Comparison of ENCODE assay signal across 8 cellular contexts in the genomic region with DNA sequence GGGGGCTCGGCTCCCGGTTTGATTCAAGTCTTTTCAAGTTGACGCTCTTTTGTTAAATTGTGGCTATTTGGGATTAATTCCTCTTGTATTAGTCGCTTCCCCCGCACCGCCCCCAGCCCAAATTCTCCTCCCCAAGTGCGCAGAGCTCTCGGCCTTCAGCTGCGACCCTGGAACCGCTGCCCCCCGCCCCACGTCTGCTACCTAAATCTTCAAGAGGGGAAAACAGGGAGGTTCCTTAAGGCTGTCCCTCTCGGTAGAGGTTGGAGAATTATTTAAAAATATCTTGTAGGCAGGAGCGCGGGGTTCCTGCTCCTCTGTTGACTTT. TPM values are rescaled to one million over a fixed set of nuclear protein-coding genes. Genes with fewer than 3 reads are reported as not detected.
A peak's percentile ranks its signal among the peaks of the same experiment; 100 is the strongest.
DNase-seq lines count a peak whose midpoint lies in the region; ATAC-seq and TF ChIP-seq lines count a peak whose summit lies in the region.

No MANE protein-coding gene starts in this region.

- no peaks in the 10 kb centered on the region for H3K27me3 Mint-ChIP-seq in activated naive CD8-positive, alpha-beta T cell treated with anti-CD3 and anti-CD28 coated beads for 36 hours
- H3K27me3 Mint-ChIP-seq in stimulated activated naive B cell treated with anti-CD40 and anti-IgM and Interleukin-4, amounts not matched to agents 10 μg/mL and 1 μg/mL and 100 μg/mL, for 72 hours: no peaks in the 10 kb centered on the region

- H3K4me3 Mint-ChIP-seq in activated naive CD8-positive, alpha-beta T cell treated with anti-CD3 and anti-CD28 coated beads for 36 hours: peak overlapping the region; percentile 84
- peak overlapping the region; percentile 93 to 96 for H3K4me3 Mint-ChIP-seq in stimulated activated naive B cell treated with anti-CD40 and anti-IgM and Interleukin-4, amounts not matched to agents 10 μg/mL and 1 μg/mL and 100 μg/mL, for 72 hours

- H3K27ac ChIP-seq in HL-60 (replicated peaks): no peak overlapping the region; the same call in 1 of the 2 replicates

- H3K9me3 ChIP-seq in iPS-18c (ENCODE audit: control insufficient read depth, insufficient read depth, low read length): peaks cover 2% of the 10 kb centered on the region

- H3K4me3 ChIP-seq in HL-60 (replicated peaks; ENCODE audit: insufficient read depth, low read length): peak overlapping the region; percentile 70
- peak overlapping the region; percentile 70 for H3K4me3 ChIP-seq in iPS-18c (ENCODE audit: insufficient read depth, low read depth, low read length)

- H3K4me1 Mint-ChIP-seq in activated naive CD8-positive, alpha-beta T cell treated with anti-CD3 and anti-CD28 coated beads for 36 hours: peaks cover 9% of the 10 kb centered on the region
- peaks cover 9 to 10% of the 10 kb centered on the region in 2 donors for H3K4me1 Mint-ChIP-seq in stimulated activated naive B cell treated with anti-CD40 and anti-IgM and Interleukin-4, amounts not matched to agents 10 μg/mL and 1 μg/mL and 100 μg/mL, for 72 hours

- H3K36me3 Mint-ChIP-seq in activated naive CD8-positive, alpha-beta T cell treated with anti-CD3 and anti-CD28 coated beads for 36 hours: peaks cover 4% of the 10 kb centered on the region
- H3K36me3 Mint-ChIP-seq in stimulated activated naive B cell treated with anti-CD40 and anti-IgM and Interleukin-4, amounts not matched to agents 10 μg/mL and 1 μg/mL and 100 μg/mL, for 72 hours: peaks cover 8% of the 10 kb centered on the region in 2 donors

- H3K27me3 ChIP-seq in HL-60 (ENCODE audit: insufficient read depth, poor library complexity, severe bottlenecking): no peaks in the 10 kb centered on the region

- no peak for TF ChIP-seq CTCF in HL-60 (IDR thresholded peaks at IDR 0.05; ENCODE audit: insufficient read depth, low read length)

- peak overlapping the region; percentile 84 for H3K27ac Mint-ChIP-seq in activated naive CD8-positive, alpha-beta T cell treated with anti-CD3 and anti-CD28 coated beads for 36 hours
- H3K27ac Mint-ChIP-seq in stimulated activated naive B cell treated with anti-CD40 and anti-IgM and Interleukin-4, amounts not matched to agents 10 μg/mL and 1 μg/mL and 100 μg/mL, for 72 hours: peak overlapping the region; percentile 98

- ATAC-seq in stimulated activated naive B cell treated with anti-CD40 and anti-IgM and Interleukin-4, amounts not matched to agents 10 μg/mL and 1 μg/mL and 100 μg/mL, for 72 hours (replicated peaks): no peak
- ATAC-seq in GM21619 (IDR thresholded peaks at IDR 0.05; ENCODE audit: unreplicated experiment): no peak

- DNase-seq in HL-60 (ENCODE audit: low read depth in 1 of 2, low spot score in 1 of 2): no peak
- DNase-seq in activated naive CD8-positive, alpha-beta T cell treated with anti-CD3 and anti-CD28 coated beads for 36 hours: no peak
- DNase-seq in stimulated activated naive B cell treated with anti-CD40 and anti-IgM and Interleukin-4, amounts not matched to agents 10 μg/mL and 1 μg/mL and 100 μg/mL, for 72 hours: no peak
- DNase-seq in T1000 (lab: John Stamatoyannopoulos, UW): no peak
- no peak for DNase-seq in mucosa of gallbladder (ENCODE audit: low spot score)
- no peak for DNase-seq in NK-92 treated with Interleukin-12 subunit alpha and Interleukin-12 subunit beta, amount 100 ng/mL, for 24 hours (lab: John Stamatoyannopoulos, UW)

- no peaks in the 10 kb centered on the region for H3K9me3 Mint-ChIP-seq in activated naive CD8-positive, alpha-beta T cell treated with anti-CD3 and anti-CD28 coated beads for 36 hours
- no peaks in the 10 kb centered on the region for H3K9me3 Mint-ChIP-seq in stimulated activated naive B cell treated with anti-CD40 and anti-IgM and Interleukin-4, amounts not matched to agents 10 μg/mL and 1 μg/mL and 100 μg/mL, for 72 hours

RNA-seq across cellular contexts. Expression of a gene that starts 0.9 kb away (rescaled TPM):
- total RNA-seq in activated naive CD8-positive, alpha-beta T cell treated with anti-CD3 and anti-CD28 coated beads for 36 hours: 10 to 100 TPM; 58.7 to 62.0 TPM
- total RNA-seq in mucosa of gallbladder: 51.9 TPM
